Comparison of ENCODE assay signal across 14 cellular contexts in the genomic region with DNA sequence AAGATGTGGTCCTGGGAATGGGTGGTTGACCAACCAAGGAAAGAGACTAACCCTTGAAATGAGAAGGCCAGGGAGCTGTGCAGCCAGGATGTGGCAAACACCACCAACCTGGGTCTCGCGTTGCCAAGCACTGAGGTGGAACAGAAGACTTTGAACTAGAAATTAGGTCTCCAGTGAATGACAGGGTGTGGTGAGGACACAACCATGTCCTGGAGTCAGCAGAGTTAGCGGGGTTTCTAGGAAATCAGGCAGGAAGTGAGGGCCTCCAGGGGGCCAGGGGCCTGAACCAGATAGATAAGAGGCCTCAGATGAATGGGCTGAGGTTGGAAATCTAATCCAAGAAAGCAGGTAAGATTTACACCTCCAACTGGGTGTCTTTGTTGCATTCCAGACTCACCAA.
DNase-seq lines count a peak whose midpoint lies in the region; ATAC-seq lines count a peak whose summit lies in the region.
"Had no signal": no experiment of that assay in that cellular context is flagged by ENCODE, and none has a peak within 500 bp of the region (broad histone marks: within the 10 kb centered on the region; RNA-seq: fewer than 3 reads in every experiment).

No MANE protein-coding gene starts in this region.

- ATAC-seq in HG03175 (IDR thresholded peaks at IDR 0.05; ENCODE audit: unreplicated experiment) (peak; percentile 51), left colon (peak; percentile 53)
- ATAC-seq in activated CD8-positive, alpha-beta T cell treated with anti-CD3 and anti-CD28 coated beads, Interleukin-2, amount 10 ng/mL, durations not matched to agents 7 days and 5 days = peak; percentile 87
- ATAC-seq: Panc1 had no signal

- H3K27me3 Mint-ChIP-seq in activated CD8-positive, alpha-beta T cell treated with anti-CD3 and anti-CD28 coated beads, Interleukin-2, amount 10 ng/mL, durations not matched to agents 7 days and 5 days (ENCODE audit: low read depth) = peaks cover 17% of the 10 kb centered on the region

- CTCF ChIA-PET in activated CD8-positive, alpha-beta T cell treated with anti-CD3 and anti-CD28 coated beads, Interleukin-2, amount 10 ng/mL, durations not matched to agents 7 days and 5 days (lab: Charles Lee) = interaction anchor here (0.6 kb wide), 1 partner anchor 596 kb away, joined by 3 read pairs; no protein-coding TSS in a partner anchor

- no peaks in the 10 kb centered on the region for H4K20me1 ChIP-seq in BLaER1

- peak overlapping the region; percentile 27; the same call in 1 of the 2 replicates for H3K4me3 ChIP-seq in BLaER1
- H3K4me3 ChIP-seq: colonic mucosa had no signal

- H3K4me2 ChIP-seq in BLaER1 = peak overlapping the region; percentile 73

- H3K9me3 ChIP-seq in BLaER1 = peaks cover 23% of the 10 kb centered on the region
- H3K9me3 ChIP-seq: colonic mucosa had no signal

- peak overlapping the region; percentile 55 for H3K4me3 Mint-ChIP-seq in activated CD8-positive, alpha-beta T cell treated with anti-CD3 and anti-CD28 coated beads, Interleukin-2, amount 10 ng/mL, durations not matched to agents 7 days and 5 days
- H3K4me3 Mint-ChIP-seq: nephron had no signal

- POLR2A ChIA-PET in activated CD8-positive, alpha-beta T cell treated with anti-CD3 and anti-CD28 coated beads, Interleukin-2, amount 10 ng/mL, durations not matched to agents 7 days and 5 days (lab: Charles Lee) = no interaction called here

- peak; percentile 83 for DNase-seq in activated CD8-positive, alpha-beta T cell treated with anti-CD3 and anti-CD28 coated beads, Interleukin-2, amount 10 ng/mL, durations not matched to agents 7 days and 5 days
- no peak for DNase-seq in left colon
- no peak for DNase-seq in NCI-H524 treated with DMSO at 0.1 percent for 48 hours (lab: John Stamatoyannopoulos, UW)
- DNase-seq in inferior parietal cortex (ENCODE audit: extremely low spot score) = no peak
- no peak for DNase-seq in HuH-7 (ENCODE audit: low spot score)
- no peak for DNase-seq in NOMO-1 treated with DMSO at 0.1 percent for 48 hours (lab: John Stamatoyannopoulos, UW; ENCODE audit: unreplicated experiment)
- DNase-seq: C1 segment of cervical spinal cord, colonic mucosa, MV-4-11, T1000 had no signal

- intact Hi-C loops in left colon (cut with DNase I, micrococcal nuclease) = no loop called here

- no peak overlapping the region for H3K9ac ChIP-seq in BLaER1

- peaks cover 39% of the 10 kb centered on the region for H3K4me1 ChIP-seq in BLaER1
- H3K4me1 ChIP-seq: colonic mucosa had no signal

- no peak overlapping the region for H3K27ac ChIP-seq in BLaER1
- H3K27ac ChIP-seq: colonic mucosa had no signal

- H3K27me3 ChIP-seq in BLaER1 = no peaks in the 10 kb centered on the region
- H3K27me3 ChIP-seq: colonic mucosa had no signal

- H3K4me1 Mint-ChIP-seq in activated CD8-positive, alpha-beta T cell treated with anti-CD3 and anti-CD28 coated beads, Interleukin-2, amount 10 ng/mL, durations not matched to agents 7 days and 5 days (ENCODE audit: low read depth) = peaks cover 38% of the 10 kb centered on the region
- H3K4me1 Mint-ChIP-seq: nephron had no signal

- no peaks in the 10 kb centered on the region for H3K36me3 ChIP-seq in BLaER1
- H3K36me3 ChIP-seq: colonic mucosa had no signal

- H3K9me3 Mint-ChIP-seq in activated CD8-positive, alpha-beta T cell treated with anti-CD3 and anti-CD28 coated beads, Interleukin-2, amount 10 ng/mL, durations not matched to agents 7 days and 5 days (ENCODE audit: insufficient read depth) = no peaks in the 10 kb centered on the region

- peaks cover 2% of the 10 kb centered on the region for H3K36me3 Mint-ChIP-seq in activated CD8-positive, alpha-beta T cell treated with anti-CD3 and anti-CD28 coated beads, Interleukin-2, amount 10 ng/mL, durations not matched to agents 7 days and 5 days (ENCODE audit: low read depth)

- peak overlapping the region; percentile 82 for H3K27ac Mint-ChIP-seq in activated CD8-positive, alpha-beta T cell treated with anti-CD3 and anti-CD28 coated beads, Interleukin-2, amount 10 ng/mL, durations not matched to agents 7 days and 5 days
- H3K27ac Mint-ChIP-seq: nephron had no signal
